Comparison of ENCODE assay signal across 9 cellular contexts in the genomic region with DNA sequence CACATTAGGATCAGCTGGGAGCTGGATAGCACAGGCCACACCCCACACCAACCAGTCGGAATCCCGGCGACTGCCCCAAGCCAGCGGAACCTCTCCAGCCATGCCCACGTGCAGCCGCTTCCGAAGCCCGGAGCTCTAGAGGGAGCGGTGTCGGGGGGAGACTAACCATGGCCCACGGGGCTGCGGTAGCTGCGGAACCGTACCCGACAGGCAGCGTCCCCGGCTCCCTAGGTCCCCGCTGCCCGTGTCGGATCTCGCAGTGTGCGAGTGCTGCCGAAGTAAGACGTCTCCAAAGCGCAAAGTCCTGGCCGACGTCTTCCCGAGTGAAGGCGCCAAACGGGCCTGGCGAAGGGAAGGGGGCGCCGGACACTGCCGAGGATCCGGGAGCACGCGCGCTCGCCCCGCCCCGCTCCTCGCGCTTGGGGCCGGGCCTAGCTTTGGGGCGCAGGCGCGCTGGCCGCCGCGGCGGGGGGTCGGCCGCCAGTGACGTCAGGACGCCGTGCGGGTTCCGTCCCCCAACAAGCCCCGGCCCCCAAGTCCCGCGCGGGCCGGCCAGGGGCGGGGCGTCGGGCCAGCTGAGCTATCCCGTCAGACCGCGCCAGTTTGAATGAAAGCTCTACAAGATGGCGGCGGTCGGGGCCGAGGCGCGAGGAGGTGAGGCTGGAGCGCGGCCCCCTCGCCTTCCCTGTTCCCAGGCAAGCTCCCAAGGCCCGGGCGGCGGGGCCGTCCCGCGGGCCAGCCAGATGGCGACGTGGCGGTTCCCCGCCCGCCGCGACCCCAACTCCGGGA. TPM values are rescaled to one million over a fixed set of nuclear protein-coding genes. Genes with fewer than 3 reads are reported as not detected.
DNase-seq lines count a peak whose midpoint lies in the region; ATAC-seq, FAIRE-seq and TF ChIP-seq lines count a peak whose summit lies in the region.
"Had no signal": no experiment of that assay in that cellular context is flagged by ENCODE, and none has a peak within 500 bp of the region (broad histone marks: within the 10 kb centered on the region; RNA-seq: fewer than 3 reads in every experiment).

TSS of gene SUV39H2 (plus strand) at position 601 of the 789 bp plus-strand sequence. CDS start at position 624, 23 bp downstream.

- peak within 1 kb of the TSS; percentile 96 for H3K27ac ChIP-seq in keratinocyte (ENCODE audit: control insufficient read depth, insufficient read depth, low read length)

- no peak for FAIRE-seq in keratinocyte (lab: Jason Lieb, UNC)
- FAIRE-seq: colon had no signal

- H3K4me2 ChIP-seq in keratinocyte (ENCODE audit: control insufficient read depth, extremely low read depth, insufficient read depth, low read depth, low read length), result peak within 1 kb of the TSS; percentile 97

- peaks cover 2 to 7% of the 10 kb centered on the region in 2 experiments for H3K36me3 ChIP-seq in keratinocyte (ENCODE audit: control insufficient read depth in 2 of 2, extremely low read depth in 1 of 2, insufficient read depth in 2 of 2, low read length in 2 of 2)

- peak; percentile 93 for ATAC-seq in HG03432 (IDR thresholded peaks at IDR 0.05; ENCODE audit: unreplicated experiment)

- dilution Hi-C loops in keratinocyte (cut with MboI; ENCODE audit: extremely low pct_ligation_motif_present, low sequenced_read_pairs), result no loop called here

- peak in 1 of 3 experiments; percentile 5 for TF ChIP-seq CTCF in keratinocyte (optimal IDR thresholded peaks at IDR 0.05 in 1 of 3, IDR thresholded peaks at IDR 0.05 in 1 of 3, conservative IDR thresholded peaks at IDR 0.05 in 1 of 3; ENCODE audit: extremely low read depth in 1 of 3, insufficient read depth in 2 of 3, low read length in 3 of 3)

- peak; percentile 81 for TF ChIP-seq POLR2A in GM19193 (IDR thresholded peaks at IDR 0.05; ENCODE audit: extremely low read depth, insufficient read depth, insufficient read length)

- no peaks in the 10 kb centered on the region for H3K9me3 ChIP-seq in keratinocyte (ENCODE audit: control insufficient read depth, low read depth, low read length)

- peaks cover 60% of the 10 kb centered on the region for H3K79me2 ChIP-seq in keratinocyte (ENCODE audit: control insufficient read depth, insufficient read depth, low read length)

- H3K4me1 ChIP-seq in keratinocyte (ENCODE audit: control insufficient read depth, extremely low read depth, insufficient read depth, low read length), result peaks cover 26% of the 10 kb centered on the region

- peaks cover 2% of the 10 kb centered on the region for H3K9me1 ChIP-seq in keratinocyte (ENCODE audit: control insufficient read depth, extremely low read depth, insufficient read depth, low read length)

- H3K9ac ChIP-seq in keratinocyte (ENCODE audit: control insufficient read depth, extremely low read depth, insufficient read depth, low read length), result peak within 1 kb of the TSS; percentile 99

- H3K27me3 ChIP-seq in keratinocyte (ENCODE audit: control insufficient read depth, extremely low read depth, insufficient read depth, low read length), result no peaks in the 10 kb centered on the region

- DNase-seq in AML-193 (lab: John Stamatoyannopoulos, UW) (peak; percentile 85 to 86), NCI-H460 (ENCODE audit: extremely low read depth, low read depth) (peak; percentile 86), cerebellar cortex (ENCODE audit: low spot score) (peak; percentile 94), keratinocyte (ENCODE audit: low read depth, low spot score) (peak; percentile 58)
- peak; percentile 95 for DNase-seq in activated CD4-positive, CD25-positive, alpha-beta regulatory T cell treated with anti-CD3 and anti-CD28 coated beads, Interleukin-2, amount 50 U/mL, for 72 hours
- peak; percentile 86 to 93 (median 91) for DNase-seq in stimulated activated CD4-positive, alpha-beta T cell treated with anti-CD3 and anti-CD28 coated beads, Interleukin-12 subunit alpha, Interleukin-12 subunit beta, amount 100 ng/mL, for 48 hours (ENCODE audit: low read depth in 2 of 3, low spot score in 1 of 3)

- peak within 1 kb of the TSS; percentile 95 for H2AFZ ChIP-seq in keratinocyte (ENCODE audit: control insufficient read depth, low read length)

- no peaks in the 10 kb centered on the region for H4K20me1 ChIP-seq in keratinocyte (ENCODE audit: control insufficient read depth, extremely low read depth, insufficient read depth, low read length)

- H3K4me3 ChIP-seq in keratinocyte (ENCODE audit: control insufficient read depth in 2 of 3, extremely low read depth in 1 of 3, insufficient read depth in 2 of 3, low read depth in 1 of 3, low read length in 3 of 3), result peak within 1 kb of the TSS; percentile 89 to 100 (median 94)

RNA-seq across cellular contexts. Expression of gene SUV39H2, which starts in this region (rescaled TPM):
- total RNA-seq in NCI-H460 (2014; rRNA removed; shearing (Covaris generic)), result 13.5 and 16.3 TPM in 2 replicates
- polyA plus RNA-seq in NCI-H460 (2014; cell fraction: nucleus; rRNA removed), result 16.0 and 24.0 TPM in 2 replicates
- polyA plus RNA-seq in keratinocyte, result 5.3 to 11.8 TPM (median 6.9 TPM) in 3 replicates
- 5.3 TPM for polyA plus RNA-seq in keratinocyte (2011; ENCODE audit: low read depth)
- polyA plus RNA-seq in keratinocyte (2011; cell fraction: cytosol; rRNA removed), result 5.1 and 11.5 TPM in 2 replicates
- 4.1 and 6.3 TPM in 2 replicates for polyA plus RNA-seq in keratinocyte (2011; cell fraction: nucleus; rRNA removed)
- polyA plus RNA-seq in keratinocyte (2012; ENCODE audit: low replicate concordance), result 5.0 and 9.8 TPM in 2 replicates
- 4.0 to 10.5 TPM (median 5.6 TPM) in 3 replicates for polyA minus RNA-seq in keratinocyte
- 7.7 TPM for polyA minus RNA-seq in keratinocyte (2011; cell fraction: cytosol; rRNA and poly(A)+ RNA removed)
- polyA minus RNA-seq in keratinocyte (2011; cell fraction: nucleus; rRNA and poly(A)+ RNA removed), result 4.5 and 7.5 TPM in 2 replicates

Comparison
In these comparisons a context has a peak if more than half of its experiments do, and no peak if none do; other contexts are left out.
1. Peak in every context shown above with its lines: DNase-seq, ATAC-seq, H3K4me3 ChIP-seq and H3K27ac ChIP-seq.